In the genomic region with DNA sequence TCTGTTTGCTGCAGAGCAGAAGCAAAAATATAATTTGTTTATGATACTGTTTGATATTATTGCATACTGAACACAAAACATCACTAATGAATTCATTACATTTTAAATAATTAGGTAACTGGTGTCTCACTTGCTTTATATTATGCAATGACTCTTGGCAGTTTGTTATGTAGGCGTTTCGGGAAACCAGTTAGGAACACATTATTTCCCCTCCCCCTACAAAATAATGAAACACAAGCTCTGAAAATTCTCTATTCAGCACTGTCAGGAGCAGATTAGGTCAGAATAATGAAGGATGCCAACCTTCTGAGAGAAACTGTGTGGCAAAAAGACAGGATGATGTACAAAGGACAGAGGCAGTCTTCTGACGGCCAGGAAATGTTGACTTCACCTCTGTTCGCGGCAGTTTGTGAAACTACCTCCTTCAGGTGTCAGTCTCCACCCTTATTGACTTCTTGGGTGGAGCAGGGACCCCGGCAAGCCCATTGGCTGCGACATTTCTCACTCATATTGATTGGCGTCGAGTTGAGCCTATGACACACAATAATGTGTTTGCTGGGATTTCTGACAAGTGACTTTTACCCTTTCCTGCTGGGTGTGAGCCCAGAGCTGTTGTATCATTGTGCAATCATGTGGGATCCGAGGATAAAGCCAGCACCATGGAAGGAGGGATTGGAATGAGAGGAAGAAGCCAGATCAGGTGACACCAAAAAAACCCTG, we compare ENCODE assay signal across 8 cellular contexts. TPM values are rescaled to one million over a fixed set of nuclear protein-coding genes. Genes with fewer than 3 reads are reported as not detected.
DNase-seq lines count a peak whose midpoint lies in the region; ATAC-seq lines count a peak whose summit lies in the region.

No MANE protein-coding gene starts in this region.

- peak overlapping the region; percentile 90 for H3K27ac ChIP-seq in cingulate gyrus (ENCODE audit: low read depth, low read length)

- DNase-seq in NCI-H226 (peak; percentile 97), medulla oblongata (ENCODE audit: extremely low spot score) (peak; percentile 97), ureter (ENCODE audit: low spot score) (peak; percentile 83), islet precursor cell (no peak), NCI-H2107 (lab: John Stamatoyannopoulos, UW) (no peak)

- ATAC-seq in GM18867 (IDR thresholded peaks at IDR 0.05; ENCODE audit: unreplicated experiment): peak; percentile 74
- no peak for ATAC-seq in HG03159 (IDR thresholded peaks at IDR 0.05; ENCODE audit: unreplicated experiment)

RNA-seq across cellular contexts. Expression of gene SH3PXD2B, which starts 34.0 kb away (rescaled TPM):
- 39.8 TPM for total RNA-seq in ureter

Comparison
In these comparisons a context has a peak if more than half of its experiments do, and no peak if none do; other contexts are left out.
1. DNase-seq: peak in NCI-H226 (single experiment), medulla oblongata (single experiment) and ureter (single experiment); none in islet precursor cell (single experiment) and NCI-H2107 (single experiment).